In the genomic region with DNA sequence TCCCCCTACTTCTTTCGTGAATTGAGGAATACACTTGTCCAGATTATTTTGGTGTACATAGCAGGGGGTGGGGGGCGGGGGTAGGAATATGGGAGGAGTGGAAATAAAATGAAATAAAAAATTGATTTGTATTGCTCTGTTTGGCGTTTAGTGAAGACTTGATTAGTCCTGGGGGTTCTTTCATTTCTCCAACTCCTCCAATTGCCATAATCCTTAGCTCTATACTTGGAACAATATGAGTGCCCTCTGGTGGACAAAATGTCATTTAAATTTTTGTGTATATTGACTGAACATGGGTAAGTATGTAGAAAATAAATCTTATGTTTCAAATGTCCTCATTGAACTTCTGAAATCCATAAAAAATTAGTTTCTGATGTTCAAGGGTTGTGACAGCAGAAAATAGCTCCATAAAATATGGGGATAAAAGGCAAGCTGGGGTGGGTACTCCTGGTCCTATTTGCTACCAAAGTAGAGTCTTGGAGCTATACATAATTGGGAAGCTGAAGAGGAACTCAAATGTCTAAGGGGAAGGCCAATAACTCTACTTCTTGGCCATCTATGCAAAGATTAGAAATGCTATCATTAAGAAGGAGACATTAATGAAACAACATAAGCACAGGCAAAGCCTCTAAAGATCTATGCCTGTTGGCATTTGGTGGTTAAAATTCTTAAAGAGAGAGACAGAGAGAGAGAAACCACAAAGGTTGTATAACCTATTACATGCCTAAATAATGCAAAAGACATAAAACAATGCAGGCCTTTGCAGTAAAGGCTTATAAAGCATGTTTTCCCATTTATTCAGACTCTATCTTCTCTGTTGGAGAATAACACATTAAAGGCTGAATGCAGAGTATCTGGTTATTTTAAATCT, we compare ENCODE assay signal across 8 cellular contexts.
DNase-seq lines count a peak whose midpoint lies in the region; ATAC-seq and FAIRE-seq lines count a peak whose summit lies in the region.

No MANE protein-coding gene starts in this region.

- in situ Hi-C loops in ACHN (cut with HindIII; ENCODE audit: low pct_ligation_motif_present, low pct_unique_long_range_greater_than_20kb, low sequenced_read_pairs), result no loop called here

- peak; percentile 47 for FAIRE-seq in GM19239 (lab: Jason Lieb, UNC)

- ATAC-seq in HG03442 (IDR thresholded peaks at IDR 0.05; ENCODE audit: unreplicated experiment), result no peak
- no peak for ATAC-seq in HG03457 (IDR thresholded peaks at IDR 0.05; ENCODE audit: unreplicated experiment)

- peak; percentile 49 for DNase-seq in ACHN
- no peak for DNase-seq in GM19239 (ENCODE audit: insufficient read length, low spot score)
- DNase-seq in NCI-H345 (lab: John Stamatoyannopoulos, UW), result peak; percentile 53
- DNase-seq in dedifferentiated amniotic fluid mesenchymal stem cell (ENCODE audit: extremely low spot score), result peak; percentile 44
- peak; percentile 55 for DNase-seq in non-pigmented ciliary epithelial cell (ENCODE audit: low read depth)
- DNase-seq in HPDE6-E6E7 (ENCODE audit: extremely low spot score), result no peak

Comparison
In these comparisons a context has a peak if more than half of its experiments do, and no peak if none do; other contexts are left out.
1. DNase-seq: peak in ACHN (single experiment), NCI-H345 (single experiment), dedifferentiated amniotic fluid mesenchymal stem cell (single experiment) and non-pigmented ciliary epithelial cell (single experiment); none in GM19239 (single experiment) and HPDE6-E6E7 (single experiment).